Comparison of ENCODE assay signal across 21 cellular contexts in genomic region chr2:181575024-181575649, GRCh38.
DNase-seq lines count a peak whose midpoint lies in the region; ATAC-seq and TF ChIP-seq lines count a peak whose summit lies in the region.
"Had no signal": no experiment of that assay in that cellular context is flagged by ENCODE, and none has a peak within 500 bp of the region (broad histone marks: within the 10 kb centered on the region; RNA-seq: fewer than 3 reads in every experiment).

No MANE protein-coding gene starts in this region.

- H3K9me3 ChIP-seq in SK-N-MC (ENCODE audit: low read depth, low read length): no peaks in the 10 kb centered on the region
- no peaks in the 10 kb centered on the region for H3K9me3 ChIP-seq in neuron (ENCODE audit: low read length)
- no peaks in the 10 kb centered on the region for H3K9me3 ChIP-seq in GM23248 (ENCODE audit: low read depth)
- H3K9me3 ChIP-seq: SJCRH30, thyroid gland had no signal

- H3K9me2 ChIP-seq in GM23248 (ENCODE audit: insufficient read depth): no peaks in the 10 kb centered on the region

- DNase-seq in DMS79 treated with DMSO at 0.1 percent for 48 hours (lab: John Stamatoyannopoulos, UW) (peak; percentile 18), DMS79 (lab: John Stamatoyannopoulos, UW) (no peak), NCI-H146 (lab: John Stamatoyannopoulos, UW) (peak; percentile 68), SK-N-MC (ENCODE audit: low read depth, low spot score) (no peak), GM23248 (no peak)
- DNase-seq: 8988T; activated CD4-positive, alpha-beta T cell treated with anti-CD3 and anti-CD28 coated beads for 4 hours; activated CD8-positive, alpha-beta memory T cell treated with anti-CD3 and anti-CD28 coated beads, Interleukin-2, amount 50 U/mL, for 4 hours; activated gamma-delta T cell treated with Interleukin-2 at 50 U/mL for 16 hours; amygdala; left ventricle myocardium superior; NCI-H2029 treated with DMSO at 0.1 percent for 48 hours; posterior cingulate gyrus; T1000; thyroid gland had no signal

- H3K9ac ChIP-seq in SK-N-MC (ENCODE audit: insufficient read length) (no peak overlapping the region), GM23248 (no peak overlapping the region)

- in situ Hi-C loops in GM23248 (cut with MboI): loop anchor here (10.0 kb wide), 1 partner anchor 140 kb away; no protein-coding TSS in a partner anchor

- H3K36me3 ChIP-seq in SK-N-MC (ENCODE audit: insufficient read depth, low read length): no peaks in the 10 kb centered on the region
- H3K36me3 ChIP-seq in neuron (ENCODE audit: insufficient read depth, low read length): no peaks in the 10 kb centered on the region
- no peaks in the 10 kb centered on the region for H3K36me3 ChIP-seq in GM23248 (ENCODE audit: low read depth)
- H3K36me3 ChIP-seq: SJCRH30, thyroid gland had no signal

- H3K79me2 ChIP-seq in GM23248 (ENCODE audit: insufficient read depth): no peaks in the 10 kb centered on the region

- H2AFZ ChIP-seq in neuron (ENCODE audit: low read depth, low read length) (peak overlapping the region; percentile 32), GM23248 (no peak overlapping the region)

- TF ChIP-seq POLR2A in GM18505 (IDR thresholded peaks at IDR 0.05; ENCODE audit: borderline replicate concordance, extremely low read depth, insufficient read depth, insufficient read length): no peak

- WGBS in GM23248 (ENCODE audit: low coverage in 1 of 2, low lambda C conversion rate in 2 of 2, missing lambda C conversion rate in 2 of 2), 2 experiments: 57 to 64% methylated on average over 7 of the region's 7 CpGs

- ATAC-seq in HG02588 (IDR thresholded peaks at IDR 0.05; ENCODE audit: unreplicated experiment) (no peak), GM18505 (IDR thresholded peaks at IDR 0.05; ENCODE audit: unreplicated experiment) (no peak)
- ATAC-seq: left ventricle myocardium superior; stimulated activated memory B cell treated with anti-CD40 and anti-IgM and Interleukin-4, amounts not matched to agents 10 μg/mL and 1 μg/mL and 100 μg/mL, for 72 hours had no signal

- H3K27ac ChIP-seq in SK-N-MC (peak overlapping the region; percentile 55; the same call in 1 of the 2 replicates), GM23248 (no peak overlapping the region)
- H3K27ac ChIP-seq: SJCRH30, thyroid gland had no signal

- no peak overlapping the region for H3K4me2 ChIP-seq in GM23248 (ENCODE audit: unreplicated experiment)
- H3K4me2 ChIP-seq: smooth muscle cell had no signal

- peaks cover 4% of the 10 kb centered on the region for H3K27me3 ChIP-seq in neuron (ENCODE audit: insufficient read depth, low read length)
- peaks cover 5% of the 10 kb centered on the region; the same call in 1 of the 2 replicates for H3K27me3 ChIP-seq in GM23248 (replicated peaks; ENCODE audit: insufficient read depth)
- H3K27me3 ChIP-seq: SJCRH30, thyroid gland had no signal

- H3K4me1 ChIP-seq in neuron (ENCODE audit: insufficient read depth, low read length): peaks cover 15% of the 10 kb centered on the region
- H3K4me1 ChIP-seq in GM23248 (ENCODE audit: insufficient read depth): no peaks in the 10 kb centered on the region
- H3K4me1 ChIP-seq: thyroid gland had no signal

- H4K20me1 ChIP-seq in GM23248 (ENCODE audit: insufficient read depth): no peaks in the 10 kb centered on the region

- H3K4me3 ChIP-seq in SK-N-MC (peak overlapping the region; percentile 17; the same call in 1 of the 2 replicates), neuron (ENCODE audit: low read length) (no peak overlapping the region), GM23248 (no peak overlapping the region)
- H3K4me3 ChIP-seq: SJCRH30, smooth muscle cell, thyroid gland had no signal

- H3F3A ChIP-seq in GM23248 (ENCODE audit: insufficient read depth): no peaks in the 10 kb centered on the region

Comparison
In these comparisons a context has a peak if more than half of its experiments do, and no peak if none do; other contexts are left out.
1. DNase-seq: peak in DMS79 treated with DMSO at 0.1 percent for 48 hours (single experiment) and NCI-H146 (single experiment); none in DMS79 (single experiment), SK-N-MC (single experiment) and GM23248 (single experiment).